13 cellular contexts compared by ENCODE assay signal in genomic region chr2:223759569-223760430, GRCh38.
DNase-seq lines count a peak whose midpoint lies in the region; ATAC-seq, FAIRE-seq and TF ChIP-seq lines count a peak whose summit lies in the region.
"Had no signal": no experiment of that assay in that cellular context is flagged by ENCODE, and none has a peak within 500 bp of the region (broad histone marks: within the 10 kb centered on the region; RNA-seq: fewer than 3 reads in every experiment).

No MANE protein-coding gene starts in this region.

- H3K36me3 ChIP-seq in upper lobe of right lung = no peaks in the 10 kb centered on the region
- H3K36me3 ChIP-seq: adrenal gland, heart left ventricle, right atrium auricular region had no signal

- H3K4me3 ChIP-seq in upper lobe of right lung = no peak overlapping the region
- H3K4me3 ChIP-seq: adrenal gland, heart left ventricle, right atrium auricular region had no signal

- H3K27ac Mint-ChIP-seq in activated CD8-positive, alpha-beta T cell treated with anti-CD3 and anti-CD28 coated beads for 36 hours = peak overlapping the region; percentile 44

- intact Hi-C loops in activated CD8-positive, alpha-beta T cell treated with anti-CD3 and anti-CD28 coated beads for 36 hours (cut with micrococcal nuclease) = no loop called here
- intact Hi-C loops in upper lobe of right lung (cut with DNase I) = no loop called here

- H3K9me3 Mint-ChIP-seq in activated CD8-positive, alpha-beta T cell treated with anti-CD3 and anti-CD28 coated beads for 36 hours = no peaks in the 10 kb centered on the region
- H3K9me3 Mint-ChIP-seq: CD4-positive, alpha-beta T cell had no signal

- POLR2A ChIA-PET in activated CD8-positive, alpha-beta T cell treated with anti-CD3 and anti-CD28 coated beads for 36 hours (lab: Charles Lee) = no interaction called here

- no peaks in the 10 kb centered on the region for H3K9me3 ChIP-seq in upper lobe of right lung
- H3K9me3 ChIP-seq: adrenal gland, heart left ventricle, right atrium auricular region had no signal

- peak; percentile 3 for DNase-seq in stimulated activated CD4-positive, alpha-beta T cell treated with anti-CD3 and anti-CD28 coated beads, Interleukin-1b, Interleukin-23, amount 100 ng/mL, for 48 hours
- DNase-seq in stimulated activated CD4-positive, alpha-beta T cell treated with anti-CD3 and anti-CD28 coated beads, Interleukin-2, amount 100 ng/mL, for 24 hours = no peak
- no peak for DNase-seq in activated CD8-positive, alpha-beta T cell treated with anti-CD3 and anti-CD28 coated beads for 36 hours
- DNase-seq in upper lobe of right lung (no peak), NOMO-1 treated with DMSO at 0.1 percent for 48 hours (lab: John Stamatoyannopoulos, UW; ENCODE audit: unreplicated experiment) (no peak), CD1c-positive myeloid dendritic cell (ENCODE audit: extremely low spot score) (no peak)
- DNase-seq: heart left ventricle, NCI-H187 had no signal

- no peaks in the 10 kb centered on the region for H3K36me3 Mint-ChIP-seq in activated CD8-positive, alpha-beta T cell treated with anti-CD3 and anti-CD28 coated beads for 36 hours (ENCODE audit: low read depth)

- no peaks in the 10 kb centered on the region for H3K27me3 ChIP-seq in upper lobe of right lung
- H3K27me3 ChIP-seq: adrenal gland, heart left ventricle, right atrium auricular region had no signal

- H3K4me1 Mint-ChIP-seq in activated CD8-positive, alpha-beta T cell treated with anti-CD3 and anti-CD28 coated beads for 36 hours (ENCODE audit: low read depth) = peaks cover 21% of the 10 kb centered on the region

- H3K4me3 Mint-ChIP-seq in activated CD8-positive, alpha-beta T cell treated with anti-CD3 and anti-CD28 coated beads for 36 hours = no peak overlapping the region
- H3K4me3 Mint-ChIP-seq: CD4-positive, alpha-beta T cell had no signal

- peak overlapping the region; percentile 61 for H3K27ac ChIP-seq in upper lobe of right lung
- H3K27ac ChIP-seq: adrenal gland, right atrium auricular region had no signal

- H3K4me1 ChIP-seq in upper lobe of right lung = peaks cover 3% of the 10 kb centered on the region
- H3K4me1 ChIP-seq: adrenal gland, right atrium auricular region had no signal

- FAIRE-seq in islet of Langerhans (lab: Jason Lieb, UNC) = peak; percentile 53

- CTCF ChIA-PET in activated CD8-positive, alpha-beta T cell treated with anti-CD3 and anti-CD28 coated beads for 36 hours (lab: Charles Lee) = interaction anchor here (1.1 kb wide), 1 partner anchor 788 kb away, joined by 3 read pairs; no protein-coding TSS in a partner anchor

- H3K27me3 Mint-ChIP-seq in activated CD8-positive, alpha-beta T cell treated with anti-CD3 and anti-CD28 coated beads for 36 hours = no peaks in the 10 kb centered on the region
- H3K27me3 Mint-ChIP-seq: CD4-positive, alpha-beta T cell had no signal

- ATAC-seq in activated CD8-positive, alpha-beta T cell treated with anti-CD3 and anti-CD28 coated beads for 36 hours = peak; percentile 17
- ATAC-seq in upper lobe of right lung = no peak
- ATAC-seq in GM19023 (IDR thresholded peaks at IDR 0.05; ENCODE audit: unreplicated experiment) = no peak

- TF ChIP-seq CTCF in activated CD8-positive, alpha-beta T cell treated with anti-CD3 and anti-CD28 coated beads for 36 hours (IDR thresholded peaks at IDR 0.05) = no peak
- TF ChIP-seq CTCF in upper lobe of right lung (IDR thresholded peaks at IDR 0.05) = no peak
